Comparison of ENCODE assay signal across 12 cellular contexts in the genomic region with DNA sequence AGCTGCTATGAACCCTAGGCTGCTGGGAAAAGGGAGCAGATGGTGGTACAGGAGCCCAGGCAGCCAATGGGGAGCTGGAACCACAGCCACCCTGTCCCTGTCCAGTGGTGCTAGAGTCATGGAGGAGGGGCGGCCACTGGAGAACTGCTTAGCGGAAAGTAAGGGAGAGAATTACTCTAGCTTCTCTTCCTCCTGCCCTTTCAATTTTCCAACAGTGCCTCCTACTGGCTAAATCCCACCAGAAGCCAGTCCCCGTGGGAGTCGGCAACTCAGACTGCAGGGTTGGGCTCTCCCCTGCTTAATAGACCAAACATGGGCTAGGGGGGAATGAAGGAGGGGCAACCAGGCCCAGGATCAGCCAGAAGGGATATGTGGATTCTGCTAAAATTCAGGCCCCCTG.
DNase-seq lines count a peak whose midpoint lies in the region; ATAC-seq, FAIRE-seq and TF ChIP-seq lines count a peak whose summit lies in the region.
"Had no signal": no experiment of that assay in that cellular context is flagged by ENCODE, and none has a peak within 500 bp of the region (broad histone marks: within the 10 kb centered on the region; RNA-seq: fewer than 3 reads in every experiment).

No MANE protein-coding gene starts in this region.

- TF ChIP-seq CTCF in astrocyte (IDR thresholded peaks at IDR 0.05; ENCODE audit: insufficient read depth, low read depth, low read length) (peak; percentile 12), upper lobe of left lung (IDR thresholded peaks at IDR 0.05) (peak in 1 of 6 experiments; percentile 12)

- peaks cover 65% of the 10 kb centered on the region for H3K27me3 Mint-ChIP-seq in astrocyte (ENCODE audit: low read depth, unreplicated experiment)
- H3K27me3 Mint-ChIP-seq in activated naive CD4-positive, alpha-beta T cell treated with anti-CD3 and anti-CD28 coated beads, Interleukin-2, amount 10 ng/mL, durations not matched to agents 7 days and 5 days, result peaks cover 9% of the 10 kb centered on the region

- H3K27ac Mint-ChIP-seq in astrocyte (ENCODE audit: unreplicated experiment), result no peak overlapping the region
- H3K27ac Mint-ChIP-seq in activated naive CD4-positive, alpha-beta T cell treated with anti-CD3 and anti-CD28 coated beads, Interleukin-2, amount 10 ng/mL, durations not matched to agents 7 days and 5 days, result no peak overlapping the region
- H3K27ac Mint-ChIP-seq: activated CD4-positive, alpha-beta T cell treated with anti-CD3 and anti-CD28 coated beads, Interleukin-2, amount 10 ng/mL, durations not matched to agents 7 days and 5 days had no signal

- CTCF ChIA-PET in activated naive CD4-positive, alpha-beta T cell treated with anti-CD3 and anti-CD28 coated beads, Interleukin-2, amount 10 ng/mL, durations not matched to agents 7 days and 5 days (lab: Charles Lee), result no interaction called here

- no peak overlapping the region for H3K27ac ChIP-seq in astrocyte (ENCODE audit: low read depth, low read length)
- H3K27ac ChIP-seq in upper lobe of left lung, result no peak overlapping the region

- peak; percentile 43 for DNase-seq in AG08396 (ENCODE audit: low spot score)
- DNase-seq in H7, result peak; percentile 60
- DNase-seq in astrocyte (ENCODE audit: low read depth), result no peak
- DNase-seq in islet precursor cell, result peak; percentile 63
- DNase-seq in upper lobe of left lung, result no peak
- DNase-seq in anterior cingulate cortex (lab: John Stamatoyannopoulos, UW), result no peak
- DNase-seq in activated naive CD4-positive, alpha-beta T cell treated with anti-CD3 and anti-CD28 coated beads, Interleukin-2, amount 10 ng/mL, durations not matched to agents 7 days and 5 days, result no peak
- DNase-seq: activated CD4-positive, alpha-beta T cell treated with anti-CD3 and anti-CD28 coated beads, Interleukin-2, amount 10 ng/mL, durations not matched to agents 7 days and 5 days; caudate nucleus; right cardiac atrium; stimulated activated naive CD4-positive, alpha-beta T cell had no signal

- no peak for TF ChIP-seq POLR2A in upper lobe of left lung (IDR thresholded peaks at IDR 0.05)

- H3K27me3 ChIP-seq in H7 (ENCODE audit: control insufficient read depth, insufficient read depth, low read length) (no peaks in the 10 kb centered on the region), astrocyte (ENCODE audit: insufficient read depth, low read length) (peaks cover 7% of the 10 kb centered on the region), upper lobe of left lung (peaks cover 0 to 2% (median 0%) of the 10 kb centered on the region in 4 donors)

- H3K9ac ChIP-seq in astrocyte (ENCODE audit: low read length), result no peak overlapping the region

- H3K4me1 ChIP-seq in astrocyte (ENCODE audit: insufficient read depth, low read length) (no peaks in the 10 kb centered on the region), upper lobe of left lung (no peaks in the 10 kb centered on the region)

- no peak for FAIRE-seq in astrocyte (lab: Jason Lieb, UNC)

- WGBS in upper lobe of left lung, 2 donors, result 16 to 31% methylated on average over 3 to 4 of the region's 4 CpGs

- no peak overlapping the region for H3K4me3 Mint-ChIP-seq in astrocyte (ENCODE audit: unreplicated experiment)
- no peak overlapping the region for H3K4me3 Mint-ChIP-seq in activated naive CD4-positive, alpha-beta T cell treated with anti-CD3 and anti-CD28 coated beads, Interleukin-2, amount 10 ng/mL, durations not matched to agents 7 days and 5 days
- H3K4me3 Mint-ChIP-seq: activated CD4-positive, alpha-beta T cell treated with anti-CD3 and anti-CD28 coated beads, Interleukin-2, amount 10 ng/mL, durations not matched to agents 7 days and 5 days had no signal

- H3K9me3 ChIP-seq in astrocyte (ENCODE audit: insufficient read depth, low read depth, low read length) (no peaks in the 10 kb centered on the region), upper lobe of left lung (no peaks in the 10 kb centered on the region)

- H3K9me3 Mint-ChIP-seq in astrocyte (ENCODE audit: unreplicated experiment), result peaks cover 5% of the 10 kb centered on the region
- H3K9me3 Mint-ChIP-seq in activated naive CD4-positive, alpha-beta T cell treated with anti-CD3 and anti-CD28 coated beads, Interleukin-2, amount 10 ng/mL, durations not matched to agents 7 days and 5 days, result no peaks in the 10 kb centered on the region
- H3K9me3 Mint-ChIP-seq: activated CD4-positive, alpha-beta T cell treated with anti-CD3 and anti-CD28 coated beads, Interleukin-2, amount 10 ng/mL, durations not matched to agents 7 days and 5 days had no signal

- H3K4me3 ChIP-seq in H7 (ENCODE audit: insufficient read depth, low read depth, low read length), result no peak overlapping the region
- no peak overlapping the region for H3K4me3 ChIP-seq in astrocyte (ENCODE audit: insufficient read depth, low read depth, low read length)
- H3K4me3 ChIP-seq in upper lobe of left lung, result no peak overlapping the region

- TF ChIP-seq EP300 in upper lobe of left lung (IDR thresholded peaks at IDR 0.05), result no peak

- no peak overlapping the region for H3K4me2 ChIP-seq in astrocyte (ENCODE audit: low read length)

- no peaks in the 10 kb centered on the region for H4K20me1 ChIP-seq in astrocyte (ENCODE audit: insufficient read depth, low read length)

- H3K79me2 ChIP-seq in astrocyte (ENCODE audit: insufficient read depth, low read length), result no peaks in the 10 kb centered on the region

- H3K36me3 ChIP-seq in H7 (replicated peaks; ENCODE audit: control insufficient read depth, insufficient read depth, low read length), result no peaks in the 10 kb centered on the region
- no peaks in the 10 kb centered on the region for H3K36me3 ChIP-seq in astrocyte (ENCODE audit: insufficient read depth, low read length)
- no peaks in the 10 kb centered on the region for H3K36me3 ChIP-seq in upper lobe of left lung

- H3K36me3 Mint-ChIP-seq in astrocyte (ENCODE audit: low read depth, unreplicated experiment), result no peaks in the 10 kb centered on the region
- no peaks in the 10 kb centered on the region for H3K36me3 Mint-ChIP-seq in activated naive CD4-positive, alpha-beta T cell treated with anti-CD3 and anti-CD28 coated beads, Interleukin-2, amount 10 ng/mL, durations not matched to agents 7 days and 5 days

- no peak overlapping the region for H2AFZ ChIP-seq in astrocyte (ENCODE audit: low read depth, low read length)

- no peaks in the 10 kb centered on the region for H3K4me1 Mint-ChIP-seq in astrocyte (ENCODE audit: low read depth, unreplicated experiment)
- no peaks in the 10 kb centered on the region for H3K4me1 Mint-ChIP-seq in activated naive CD4-positive, alpha-beta T cell treated with anti-CD3 and anti-CD28 coated beads, Interleukin-2, amount 10 ng/mL, durations not matched to agents 7 days and 5 days
- H3K4me1 Mint-ChIP-seq: activated CD4-positive, alpha-beta T cell treated with anti-CD3 and anti-CD28 coated beads, Interleukin-2, amount 10 ng/mL, durations not matched to agents 7 days and 5 days had no signal

- ATAC-seq in upper lobe of left lung (ENCODE audit: low FRiP score in 2 of 2), result no peak
- ATAC-seq in HG03520 (IDR thresholded peaks at IDR 0.05; ENCODE audit: unreplicated experiment), result no peak

Comparison
In these comparisons a context has a peak if more than half of its experiments do, and no peak if none do; other contexts are left out.
1. DNase-seq: peak in AG08396 (single experiment), H7 (single experiment) and islet precursor cell (single experiment); none in astrocyte (single experiment), upper lobe of left lung (0 of 2), anterior cingulate cortex (0 of 58) and activated naive CD4-positive, alpha-beta T cell treated with anti-CD3 and anti-CD28 coated beads, Interleukin-2, amount 10 ng/mL, durations not matched to agents 7 days and 5 days (single experiment).